Comparison of ENCODE assay signal across 31 cellular contexts in genomic region chr3:183680061-183680460, GRCh38.
"Had no signal": no experiment of that assay in that cellular context is flagged by ENCODE, and none has a peak within 500 bp of the region (broad histone marks: within the 10 kb centered on the region; RNA-seq: fewer than 3 reads in every experiment).

No MANE protein-coding gene starts in this region.

- H3K27me3 ChIP-seq: MG63, SJCRH30 had no signal

- H3K27ac ChIP-seq: SJCRH30, SK-N-MC had no signal

- H3K4me3 ChIP-seq: MG63, SJCRH30, SK-N-MC had no signal

- ATAC-seq: activated CD4-positive, alpha-beta T cell treated with anti-CD3 and anti-CD28 coated beads for 36 hours; activated CD8-positive, alpha-beta memory T cell treated with anti-CD3 and anti-CD28 coated beads, Interleukin-2, amount 10 ng/mL, durations not matched to agents 7 days and 5 days; activated naive CD8-positive, alpha-beta T cell treated with anti-CD3 and anti-CD28 coated beads, Interleukin-2, amount 50 U/mL, for 24 hours had no signal

- H3K4me1 Mint-ChIP-seq: activated naive CD4-positive, alpha-beta T cell treated with anti-CD3 and anti-CD28 coated beads, Interleukin-2, amount 10 ng/mL, durations not matched to agents 7 days and 5 days; brain had no signal

- H3K36me3 Mint-ChIP-seq: activated naive CD8-positive, alpha-beta T cell had no signal

- H3K36me3 ChIP-seq: MG63, SJCRH30 had no signal

- H3K9me3 ChIP-seq: MG63, SJCRH30 had no signal

- H3K4me3 Mint-ChIP-seq: activated CD4-positive, alpha-beta memory T cell treated with anti-CD3 and anti-CD28 coated beads for 36 hours; activated CD4-positive, alpha-beta T cell treated with anti-CD3 and anti-CD28 coated beads for 36 hours; activated CD8-positive, alpha-beta memory T cell treated with anti-CD3 and anti-CD28 coated beads, Interleukin-2, amount 10 ng/mL, durations not matched to agents 7 days and 5 days; activated naive CD4-positive, alpha-beta T cell treated with anti-CD3 and anti-CD28 coated beads, Interleukin-2, amount 10 ng/mL, durations not matched to agents 7 days and 5 days; activated naive CD8-positive, alpha-beta T cell; activated naive CD8-positive, alpha-beta T cell treated with anti-CD3 and anti-CD28 coated beads, Interleukin-2, amount 50 U/mL, for 24 hours; brain; T-helper 2 cell treated with Interferon-gamma antibody and Interleukin-4, amounts not matched to agents 5 μg/mL and 100 μg/mL, for 36 hours had no signal

- DNase-seq: activated CD4-positive, alpha-beta memory T cell treated with anti-CD3 and anti-CD28 coated beads for 36 hours; activated CD4-positive, alpha-beta T cell treated with anti-CD3 and anti-CD28 coated beads for 36 hours; activated CD4-positive, alpha-beta T cell treated with anti-CD3 and anti-CD28 coated beads, Interleukin-2, amount 50 U/mL, for 1 hour; activated CD8-positive, alpha-beta memory T cell treated with anti-CD3 and anti-CD28 coated beads for 24 hours; activated CD8-positive, alpha-beta memory T cell treated with anti-CD3 and anti-CD28 coated beads, Interleukin-2, amount 10 ng/mL, durations not matched to agents 7 days and 5 days; activated CD8-positive, alpha-beta memory T cell treated with anti-CD3 and anti-CD28 coated beads, Interleukin-2, amount 50 U/mL, for 48 hours; activated effector memory CD4-positive, alpha-beta T cell treated with Interleukin-2 at 50 U/mL for 16 hours; activated naive CD4-positive, alpha-beta T cell treated with anti-CD3 and anti-CD28 coated beads, Interleukin-2, amount 10 ng/mL, durations not matched to agents 7 days and 5 days; activated naive CD8-positive, alpha-beta T cell treated with anti-CD3 and anti-CD28 coated beads, Interleukin-2, amount 50 U/mL, for 24 hours; activated T-cell treated with anti-CD3 and anti-CD28 coated beads, Interleukin-2, amount 50 U/mL, for 48 hours; anterior cingulate cortex; caudate nucleus; cerebellar nuclear complex; Kasumi-1; MG63; NCI-H1105 treated with DMSO at 0.1 percent for 48 hours; NCI-H1436; NCI-H1694; NCI-H2029; NCI-H2171; NCI-H510A; NCI-H526; NCI-H748 treated with DMSO at 0.1 percent for 48 hours; NK-92 treated with Interleukin-12 subunit alpha and Interleukin-12 subunit beta, amount 100 ng/mL, for 24 hours; SHP77; SJCRH30 had no signal

- H3K9me3 Mint-ChIP-seq: activated CD4-positive, alpha-beta memory T cell treated with anti-CD3 and anti-CD28 coated beads for 36 hours; activated naive CD4-positive, alpha-beta T cell treated with anti-CD3 and anti-CD28 coated beads, Interleukin-2, amount 10 ng/mL, durations not matched to agents 7 days and 5 days; activated naive CD8-positive, alpha-beta T cell treated with anti-CD3 and anti-CD28 coated beads, Interleukin-2, amount 50 U/mL, for 24 hours; brain; T-helper 2 cell treated with Interferon-gamma antibody and Interleukin-4, amounts not matched to agents 5 μg/mL and 100 μg/mL, for 36 hours had no signal

- H3K27me3 Mint-ChIP-seq: activated CD4-positive, alpha-beta memory T cell treated with anti-CD3 and anti-CD28 coated beads for 36 hours; activated CD4-positive, alpha-beta T cell treated with anti-CD3 and anti-CD28 coated beads for 36 hours; activated CD8-positive, alpha-beta memory T cell treated with anti-CD3 and anti-CD28 coated beads, Interleukin-2, amount 10 ng/mL, durations not matched to agents 7 days and 5 days; activated naive CD4-positive, alpha-beta T cell treated with anti-CD3 and anti-CD28 coated beads, Interleukin-2, amount 10 ng/mL, durations not matched to agents 7 days and 5 days; activated naive CD8-positive, alpha-beta T cell; activated naive CD8-positive, alpha-beta T cell treated with anti-CD3 and anti-CD28 coated beads, Interleukin-2, amount 50 U/mL, for 24 hours; brain had no signal

- FAIRE-seq: bronchial epithelial cell had no signal

- H3K27ac Mint-ChIP-seq: activated CD4-positive, alpha-beta memory T cell treated with anti-CD3 and anti-CD28 coated beads for 36 hours; activated CD4-positive, alpha-beta T cell treated with anti-CD3 and anti-CD28 coated beads for 36 hours; activated CD8-positive, alpha-beta memory T cell treated with anti-CD3 and anti-CD28 coated beads, Interleukin-2, amount 10 ng/mL, durations not matched to agents 7 days and 5 days; activated naive CD4-positive, alpha-beta T cell treated with anti-CD3 and anti-CD28 coated beads, Interleukin-2, amount 10 ng/mL, durations not matched to agents 7 days and 5 days; activated naive CD8-positive, alpha-beta T cell treated with anti-CD3 and anti-CD28 coated beads, Interleukin-2, amount 50 U/mL, for 24 hours; brain; T-helper 2 cell treated with Interferon-gamma antibody and Interleukin-4, amounts not matched to agents 5 μg/mL and 100 μg/mL, for 36 hours had no signal

- H3K4me1 ChIP-seq: SJCRH30 had no signal
